Comparison of ENCODE assay signal across 17 cellular contexts in genomic region chr2:8728305-8729015, GRCh38. TPM values are rescaled to one million over a fixed set of nuclear protein-coding genes. Genes with fewer than 3 reads are reported as not detected.
DNase-seq lines count a peak whose midpoint lies in the region; ATAC-seq, FAIRE-seq and TF ChIP-seq lines count a peak whose summit lies in the region.
"Had no signal": no experiment of that assay in that cellular context is flagged by ENCODE, and none has a peak within 500 bp of the region (broad histone marks: within the 10 kb centered on the region; RNA-seq: fewer than 3 reads in every experiment).

No MANE protein-coding gene starts in this region.

- H3K36me3 ChIP-seq in psoas muscle (ENCODE audit: insufficient read depth in 1 of 2, low read depth in 1 of 2), result peaks cover 16 to 87% of the 10 kb centered on the region in 2 donors

- no peak overlapping the region for H3K4me3 Mint-ChIP-seq in activated CD4-positive, alpha-beta memory T cell treated with anti-CD3 and anti-CD28 coated beads for 36 hours
- H3K4me3 Mint-ChIP-seq in activated CD4-positive, alpha-beta memory T cell treated with anti-CD3 and anti-CD28 coated beads, Interleukin-2, amount 10 ng/mL, durations not matched to agents 7 days and 5 days, result no peak overlapping the region
- H3K4me3 Mint-ChIP-seq in activated T-helper 17 cell treated with anti-CD3 and anti-CD28 coated beads, Interleukin-2, amount 50 U/mL, for 72 hours, result no peak overlapping the region
- H3K4me3 Mint-ChIP-seq in glutamatergic neuron (ENCODE audit: unreplicated experiment), result no peak overlapping the region
- H3K4me3 Mint-ChIP-seq: B cell; CD8-positive, alpha-beta T cell had no signal

- in situ Hi-C loops in GM13976 (cut with MboI; ENCODE audit: low sequenced_read_pairs, unreplicated experiment), result no loop called here

- H3K4me1 Mint-ChIP-seq in activated CD4-positive, alpha-beta memory T cell treated with anti-CD3 and anti-CD28 coated beads for 36 hours (ENCODE audit: low read depth), result peaks cover 2% of the 10 kb centered on the region
- H3K4me1 Mint-ChIP-seq in activated CD4-positive, alpha-beta memory T cell treated with anti-CD3 and anti-CD28 coated beads, Interleukin-2, amount 10 ng/mL, durations not matched to agents 7 days and 5 days, result no peaks in the 10 kb centered on the region
- H3K4me1 Mint-ChIP-seq in activated T-helper 17 cell treated with anti-CD3 and anti-CD28 coated beads, Interleukin-2, amount 50 U/mL, for 72 hours, result no peaks in the 10 kb centered on the region
- no peaks in the 10 kb centered on the region for H3K4me1 Mint-ChIP-seq in glutamatergic neuron (ENCODE audit: low read depth, unreplicated experiment)
- H3K4me1 Mint-ChIP-seq: B cell had no signal

- peak; percentile 58 for FAIRE-seq in endometrium (lab: Jason Lieb, UNC)
- FAIRE-seq: GM12891 had no signal

- no peaks in the 10 kb centered on the region for H3K9me3 ChIP-seq in psoas muscle
- H3K9me3 ChIP-seq: BLaER1 treated with 17β-estradiol and CSF1 and Interleukin-3, amounts not matched to agents 10 nM and 100 nM had no signal

- no peak overlapping the region for H3K27ac ChIP-seq in psoas muscle
- H3K27ac ChIP-seq: BLaER1 treated with 17β-estradiol and CSF1 and Interleukin-3, amounts not matched to agents 10 nM and 100 nM; GM23248 had no signal

- POLR2A ChIA-PET in activated CD4-positive, alpha-beta memory T cell treated with anti-CD3 and anti-CD28 coated beads for 36 hours (lab: Charles Lee), result no interaction called here
- POLR2A ChIA-PET in activated CD4-positive, alpha-beta memory T cell treated with anti-CD3 and anti-CD28 coated beads, Interleukin-2, amount 10 ng/mL, durations not matched to agents 7 days and 5 days (lab: Charles Lee), result no interaction called here

- TF ChIP-seq CTCF in glutamatergic neuron (IDR thresholded peaks at IDR 0.05; ENCODE audit: partially characterized antibody, unreplicated experiment) (no peak), GM13976 (IDR thresholded peaks at IDR 0.05; ENCODE audit: borderline replicate concordance, control extremely low read depth, extremely low read depth, insufficient read depth, missing control alignments) (no peak), psoas muscle (IDR thresholded peaks at IDR 0.05) (no peak)

- H3K36me3 Mint-ChIP-seq in activated CD4-positive, alpha-beta memory T cell treated with anti-CD3 and anti-CD28 coated beads for 36 hours, result peaks cover 39% of the 10 kb centered on the region
- H3K36me3 Mint-ChIP-seq in activated CD4-positive, alpha-beta memory T cell treated with anti-CD3 and anti-CD28 coated beads, Interleukin-2, amount 10 ng/mL, durations not matched to agents 7 days and 5 days (ENCODE audit: low read depth), result peaks cover 40% of the 10 kb centered on the region
- H3K36me3 Mint-ChIP-seq in activated T-helper 17 cell treated with anti-CD3 and anti-CD28 coated beads, Interleukin-2, amount 50 U/mL, for 72 hours (ENCODE audit: low read depth), result peaks cover 63% of the 10 kb centered on the region
- H3K36me3 Mint-ChIP-seq in glutamatergic neuron (ENCODE audit: unreplicated experiment), result peaks cover 8% of the 10 kb centered on the region

- no peak for DNase-seq in activated CD4-positive, alpha-beta memory T cell treated with anti-CD3 and anti-CD28 coated beads for 36 hours
- no peak for DNase-seq in activated CD4-positive, alpha-beta memory T cell treated with anti-CD3 and anti-CD28 coated beads, Interleukin-2, amount 10 ng/mL, durations not matched to agents 7 days and 5 days
- DNase-seq in glutamatergic neuron (no peak), GM13976 (ENCODE audit: low spot score) (no peak), psoas muscle (no peak)
- DNase-seq in activated CD8-positive, alpha-beta memory T cell treated with anti-CD3 and anti-CD28 coated beads, Interleukin-2, amount 50 U/mL, for 48 hours, result no peak
- DNase-seq: 8988T; Calu3; CD8-positive, alpha-beta T cell; DND-41; GM23248; HCEC 1CT had no signal

- peak overlapping the region; percentile 26 for H3K27ac Mint-ChIP-seq in activated CD4-positive, alpha-beta memory T cell treated with anti-CD3 and anti-CD28 coated beads for 36 hours
- H3K27ac Mint-ChIP-seq in activated CD4-positive, alpha-beta memory T cell treated with anti-CD3 and anti-CD28 coated beads, Interleukin-2, amount 10 ng/mL, durations not matched to agents 7 days and 5 days, result no peak overlapping the region
- H3K27ac Mint-ChIP-seq in activated T-helper 17 cell treated with anti-CD3 and anti-CD28 coated beads, Interleukin-2, amount 50 U/mL, for 72 hours, result peak overlapping the region; percentile 29
- peak overlapping the region; percentile 11 for H3K27ac Mint-ChIP-seq in glutamatergic neuron (ENCODE audit: unreplicated experiment)
- H3K27ac Mint-ChIP-seq: B cell; CD8-positive, alpha-beta T cell had no signal

- H3K27me3 Mint-ChIP-seq in activated CD4-positive, alpha-beta memory T cell treated with anti-CD3 and anti-CD28 coated beads for 36 hours, result no peaks in the 10 kb centered on the region
- no peaks in the 10 kb centered on the region for H3K27me3 Mint-ChIP-seq in activated CD4-positive, alpha-beta memory T cell treated with anti-CD3 and anti-CD28 coated beads, Interleukin-2, amount 10 ng/mL, durations not matched to agents 7 days and 5 days
- H3K27me3 Mint-ChIP-seq in activated T-helper 17 cell treated with anti-CD3 and anti-CD28 coated beads, Interleukin-2, amount 50 U/mL, for 72 hours, result no peaks in the 10 kb centered on the region
- no peaks in the 10 kb centered on the region for H3K27me3 Mint-ChIP-seq in glutamatergic neuron (ENCODE audit: unreplicated experiment)
- H3K27me3 Mint-ChIP-seq: B cell had no signal

- CTCF ChIA-PET in activated CD4-positive, alpha-beta memory T cell treated with anti-CD3 and anti-CD28 coated beads for 36 hours (lab: Charles Lee), result no interaction called here
- CTCF ChIA-PET in activated CD4-positive, alpha-beta memory T cell treated with anti-CD3 and anti-CD28 coated beads, Interleukin-2, amount 10 ng/mL, durations not matched to agents 7 days and 5 days (lab: Charles Lee), result no interaction called here

- ATAC-seq in activated T-helper 17 cell treated with anti-CD3 and anti-CD28 coated beads, Interleukin-2, amount 50 U/mL, for 72 hours (replicated peaks), result peak; percentile 56
- ATAC-seq in psoas muscle, result no peak
- ATAC-seq: CD8-positive, alpha-beta T cell had no signal

- no peaks in the 10 kb centered on the region for H3K27me3 ChIP-seq in psoas muscle (ENCODE audit: insufficient read depth in 3 of 3, low read length in 2 of 3)
- H3K27me3 ChIP-seq: BLaER1 treated with 17β-estradiol and CSF1 and Interleukin-3, amounts not matched to agents 10 nM and 100 nM had no signal

- WGBS in psoas muscle, 3 donors, result 95 to 97% (median 97%) methylated on average over 7 of the region's 7 CpGs

- no peak overlapping the region for H3K4me3 ChIP-seq in psoas muscle
- H3K4me3 ChIP-seq: BLaER1 treated with 17β-estradiol and CSF1 and Interleukin-3, amounts not matched to agents 10 nM and 100 nM; GM23248 had no signal

- no peaks in the 10 kb centered on the region for H3K4me1 ChIP-seq in psoas muscle
- H3K4me1 ChIP-seq: BLaER1 treated with 17β-estradiol and CSF1 and Interleukin-3, amounts not matched to agents 10 nM and 100 nM had no signal

- no peaks in the 10 kb centered on the region for H3K9me3 Mint-ChIP-seq in activated CD4-positive, alpha-beta memory T cell treated with anti-CD3 and anti-CD28 coated beads for 36 hours
- H3K9me3 Mint-ChIP-seq in activated CD4-positive, alpha-beta memory T cell treated with anti-CD3 and anti-CD28 coated beads, Interleukin-2, amount 10 ng/mL, durations not matched to agents 7 days and 5 days, result no peaks in the 10 kb centered on the region
- H3K9me3 Mint-ChIP-seq in activated T-helper 17 cell treated with anti-CD3 and anti-CD28 coated beads, Interleukin-2, amount 50 U/mL, for 72 hours, result no peaks in the 10 kb centered on the region
- H3K9me3 Mint-ChIP-seq in glutamatergic neuron (ENCODE audit: unreplicated experiment), result peaks cover 1% of the 10 kb centered on the region
- H3K9me3 Mint-ChIP-seq: CD8-positive, alpha-beta T cell had no signal

- intact Hi-C loops in activated CD4-positive, alpha-beta memory T cell treated with anti-CD3 and anti-CD28 coated beads for 36 hours (cut with micrococcal nuclease), result no loop called here
- intact Hi-C loops in psoas muscle (cut with DNase I), result no loop called here

RNA-seq across cellular contexts. Expression of gene ID2, which starts 46.6 kb away (rescaled TPM):
- 100 to 1,000 TPM; 182 to 193 TPM for total RNA-seq in activated CD4-positive, alpha-beta memory T cell treated with anti-CD3 and anti-CD28 coated beads for 36 hours
- 100 to 1,000 TPM; 299 to 324 TPM for total RNA-seq in activated CD4-positive, alpha-beta memory T cell treated with anti-CD3 and anti-CD28 coated beads, Interleukin-2, amount 10 ng/mL, durations not matched to agents 7 days and 5 days
- 100 to 1,000 TPM in 1 of 2 donors, 10 to 100 TPM in 1; 85.6 to 425 TPM for total RNA-seq in activated T-helper 17 cell treated with anti-CD3 and anti-CD28 coated beads, Interleukin-2, amount 50 U/mL, for 72 hours
- total RNA-seq in glutamatergic neuron (ENCODE audit: unreplicated experiment) (13.2 TPM), psoas muscle (10 to 100 TPM in 2 of 4 donors, 1 to 10 TPM in 2; 4.1 to 15.4 (median 11.8) TPM)
- 10 to 100 TPM in 2 of 3 donors, 1 to 10 TPM in 1; 7.7 to 33.0 (median 19.5) TPM for polyA plus RNA-seq in psoas muscle
